Comparison of ENCODE assay signal across 17 cellular contexts in genomic region chr4:8831221-8832129, GRCh38. TPM values are rescaled to one million over a fixed set of nuclear protein-coding genes. Genes with fewer than 3 reads are reported as not detected.
DNase-seq lines count a peak whose midpoint lies in the region; ATAC-seq and TF ChIP-seq lines count a peak whose summit lies in the region.
"Had no signal": no experiment of that assay in that cellular context is flagged by ENCODE, and none has a peak within 500 bp of the region (broad histone marks: within the 10 kb centered on the region; RNA-seq: fewer than 3 reads in every experiment).

No MANE protein-coding gene starts in this region.

- peaks cover 23% of the 10 kb centered on the region for H3K27me3 ChIP-seq in RWPE2 (ENCODE audit: insufficient read depth, poor library complexity, severe bottlenecking)
- H3K27me3 ChIP-seq in suprapubic skin, result peaks cover 46% of the 10 kb centered on the region
- no peaks in the 10 kb centered on the region for H3K27me3 ChIP-seq in thyroid gland

- no peak overlapping the region for H3K27ac ChIP-seq in RWPE2 (ENCODE audit: poor library complexity, severe bottlenecking)
- no peak overlapping the region for H3K27ac ChIP-seq in suprapubic skin
- H3K27ac ChIP-seq in thyroid gland, result no peak overlapping the region
- H3K27ac ChIP-seq: GM23248, neutrophil had no signal

- TF ChIP-seq CTCF in RWPE2 (IDR thresholded peaks at IDR 0.05; ENCODE audit: poor library complexity, severe bottlenecking), result no peak
- TF ChIP-seq CTCF in suprapubic skin (IDR thresholded peaks at IDR 0.05), result no peak
- no peak for TF ChIP-seq CTCF in thyroid gland (IDR thresholded peaks at IDR 0.05)

- H3K4me3 ChIP-seq in RWPE2 (ENCODE audit: severe bottlenecking), result no peak overlapping the region
- H3K4me3 ChIP-seq in suprapubic skin, result no peak overlapping the region
- no peak overlapping the region for H3K4me3 ChIP-seq in thyroid gland (replicated peaks in 1 of 3)
- H3K4me3 ChIP-seq: GM23248 had no signal

- ATAC-seq in RWPE2 (ENCODE audit: low read depth) (no peak), GM19035 (IDR thresholded peaks at IDR 0.05; ENCODE audit: unreplicated experiment) (no peak)
- ATAC-seq: activated CD8-positive, alpha-beta T cell treated with anti-CD3 and anti-CD28 coated beads for 36 hours had no signal

- no peaks in the 10 kb centered on the region for H3K9me3 ChIP-seq in RWPE2 (ENCODE audit: severe bottlenecking)
- H3K9me3 ChIP-seq in suprapubic skin, result no peaks in the 10 kb centered on the region
- no peaks in the 10 kb centered on the region for H3K9me3 ChIP-seq in thyroid gland
- H3K9me3 ChIP-seq: neutrophil had no signal

- DNase-seq in D341Med (ENCODE audit: low spot score) (peak; percentile 8), RWPE2 (ENCODE audit: low spot score) (peak; percentile 47), islet precursor cell (peak; percentile 39), suprapubic skin (ENCODE audit: low spot score in 2 of 2) (peak; percentile 40 to 70), SHP77 treated with DMSO at 0.1 percent for 48 hours (lab: John Stamatoyannopoulos, UW) (no peak), thyroid gland (no peak)
- DNase-seq: activated CD8-positive, alpha-beta T cell treated with anti-CD3 and anti-CD28 coated beads for 36 hours; DMS79; GM23248; MM.1S; NCI-H146; SHP77; substantia nigra had no signal

- intact Hi-C loops in thyroid gland (cut with DNase I), result no loop called here

- H3K4me1 ChIP-seq in RWPE2 (ENCODE audit: insufficient read depth, poor library complexity, severe bottlenecking) (no peaks in the 10 kb centered on the region), suprapubic skin (no peaks in the 10 kb centered on the region), thyroid gland (no peaks in the 10 kb centered on the region)

- 78% methylated on average over 12 of the region's 13 CpGs for WGBS in suprapubic skin
- WGBS in thyroid gland, 2 donors, result 73 to 86% methylated on average over 12 of the region's 13 CpGs

- no peak for TF ChIP-seq POLR2A in suprapubic skin (IDR thresholded peaks at IDR 0.05)
- TF ChIP-seq POLR2A in thyroid gland (IDR thresholded peaks at IDR 0.05), result no peak

- H3K36me3 ChIP-seq in RWPE2 (ENCODE audit: low read depth) (no peaks in the 10 kb centered on the region), suprapubic skin (no peaks in the 10 kb centered on the region), thyroid gland (no peaks in the 10 kb centered on the region)
- H3K36me3 ChIP-seq: neutrophil had no signal

- TF ChIP-seq EP300 in suprapubic skin (IDR thresholded peaks at IDR 0.05), result no peak

RNA-seq across cellular contexts. Expression of gene HMX1, which starts 40.2 kb away (rescaled TPM):
- total RNA-seq in suprapubic skin (not detected), thyroid gland (1 to 10 TPM in 1 of 4 donors, not detected in 3; 2.6 TPM)
- total RNA-seq: activated CD8-positive, alpha-beta T cell treated with anti-CD3 and anti-CD28 coated beads for 36 hours; fibroblast of lung; GM23248; T-helper 1 cell treated with Interleukin-12 subunit alpha and Interleukin-12 subunit beta and Interleukin-4 antibody, amounts not matched to agents 30 ng/mL and 1 ng/mL, for 36 hours had no signal

Comparison
In these comparisons a context has a peak if more than half of its experiments do, and no peak if none do; other contexts are left out.
1. DNase-seq: peak in D341Med (single experiment), RWPE2 (single experiment), islet precursor cell (single experiment) and suprapubic skin (2 of 2); none in SHP77 treated with DMSO at 0.1 percent for 48 hours (single experiment) and thyroid gland (0 of 2).